In genomic region chr14:101985957-101986356, GRCh38 we compare ENCODE assay signal across 32 cellular contexts.
"Had no signal": no experiment of that assay in that cellular context is flagged by ENCODE, and none has a peak within 500 bp of the region (broad histone marks: within the 10 kb centered on the region; RNA-seq: fewer than 3 reads in every experiment).

No MANE protein-coding gene starts in this region.

- FAIRE-seq: astrocyte, endometrium, keratinocyte, TTC549 had no signal

- H3K27ac Mint-ChIP-seq: activated naive CD4-positive, alpha-beta T cell treated with anti-CD3 and anti-CD28 coated beads, Interleukin-2, amount 10 ng/mL, durations not matched to agents 7 days and 5 days; activated naive CD8-positive, alpha-beta T cell treated with anti-CD3 and anti-CD28 coated beads, Interleukin-2, amount 10 ng/mL, durations not matched to agents 7 days and 5 days; activated T-helper 1 cell treated with anti-CD3 and anti-CD28 coated beads, Interleukin-12 subunit alpha, Interleukin-12 subunit beta, Interleukin-2, Interleukin-4 antibody, amounts not matched to agents 30 ng/mL and 10 ng/mL and 1 ng/mL, durations not matched to agents 14 hours and 24 hours and 36 hours; nephron; progenitor cell of endocrine pancreas had no signal

- H3K27me3 Mint-ChIP-seq: activated naive CD4-positive, alpha-beta T cell treated with anti-CD3 and anti-CD28 coated beads, Interleukin-2, amount 10 ng/mL, durations not matched to agents 7 days and 5 days; activated naive CD8-positive, alpha-beta T cell treated with anti-CD3 and anti-CD28 coated beads, Interleukin-2, amount 10 ng/mL, durations not matched to agents 7 days and 5 days; progenitor cell of endocrine pancreas; stimulated activated naive B cell treated with anti-CD40 and anti-IgM and Interleukin-4, amounts not matched to agents 10 μg/mL and 1 μg/mL and 100 μg/mL, for 72 hours had no signal

- ATAC-seq: gastrocnemius medialis; left cardiac atrium; left ventricle myocardium superior; stimulated activated naive B cell treated with anti-CD40 and anti-IgM and Interleukin-4, amounts not matched to agents 10 μg/mL and 1 μg/mL and 100 μg/mL, for 72 hours; upper lobe of right lung had no signal

- H3K4me3 ChIP-seq: gastrocnemius medialis, hepatocyte, smooth muscle cell, suprapubic skin, tibial artery, upper lobe of right lung had no signal

- H3K27ac ChIP-seq: gastrocnemius medialis, hepatocyte, neutrophil, suprapubic skin, tibial artery, upper lobe of right lung, VCaP had no signal

- H3K9me3 Mint-ChIP-seq: activated naive CD4-positive, alpha-beta T cell treated with anti-CD3 and anti-CD28 coated beads, Interleukin-2, amount 10 ng/mL, durations not matched to agents 7 days and 5 days; activated naive CD8-positive, alpha-beta T cell treated with anti-CD3 and anti-CD28 coated beads, Interleukin-2, amount 10 ng/mL, durations not matched to agents 7 days and 5 days; activated T-helper 1 cell treated with anti-CD3 and anti-CD28 coated beads, Interleukin-12 subunit alpha, Interleukin-12 subunit beta, Interleukin-2, Interleukin-4 antibody, amounts not matched to agents 30 ng/mL and 10 ng/mL and 1 ng/mL, durations not matched to agents 14 hours and 24 hours and 36 hours; nephron; stimulated activated naive B cell treated with anti-CD40 and anti-IgM and Interleukin-4, amounts not matched to agents 10 μg/mL and 1 μg/mL and 100 μg/mL, for 72 hours had no signal

- H3K27me3 ChIP-seq: gastrocnemius medialis, hepatocyte, neutrophil, suprapubic skin, tibial artery, upper lobe of right lung had no signal

- DNase-seq: activated CD4-positive, alpha-beta T cell treated with anti-CD3 and anti-CD28 coated beads for 4 hours; activated CD4-positive, alpha-beta T cell treated with anti-CD3 and anti-CD28 coated beads, Interleukin-2, amount 50 U/mL, for 4 hours; activated CD8-positive, alpha-beta memory T cell treated with anti-CD3 and anti-CD28 coated beads, Interleukin-2, amount 50 U/mL, for 4 hours; activated gamma-delta T cell; activated naive CD4-positive, alpha-beta T cell treated with anti-CD3 and anti-CD28 coated beads, Interleukin-2, amount 10 ng/mL, durations not matched to agents 7 days and 5 days; activated naive CD8-positive, alpha-beta T cell treated with anti-CD3 and anti-CD28 coated beads, Interleukin-2, amount 10 ng/mL, durations not matched to agents 7 days and 5 days; activated T-cell treated with anti-CD3 and anti-CD28 coated beads, Interleukin-2, amount 50 U/mL, for 1 hour; amniotic stem cell; central memory CD4-positive, alpha-beta T cell; dermis blood vessel endothelial cell; effector CD4-positive, alpha-beta T cell; gastrocnemius medialis; glutamatergic neuron; left cardiac atrium; left ventricle myocardium superior; stimulated activated CD4-positive, alpha-beta T cell treated with anti-CD3 and anti-CD28 coated beads, Interleukin-1b, Interleukin-23, amount 100 ng/mL, for 48 hours; stimulated activated naive B cell treated with anti-CD40 and anti-IgM and Interleukin-4, amounts not matched to agents 10 μg/mL and 1 μg/mL and 100 μg/mL, for 72 hours; T-helper 9 cell; tibial artery; upper lobe of right lung had no signal

- H3K9me3 ChIP-seq: gastrocnemius medialis, neutrophil, suprapubic skin, tibial artery, upper lobe of right lung had no signal

- H3K4me3 Mint-ChIP-seq: activated naive CD4-positive, alpha-beta T cell treated with anti-CD3 and anti-CD28 coated beads, Interleukin-2, amount 10 ng/mL, durations not matched to agents 7 days and 5 days; activated naive CD8-positive, alpha-beta T cell treated with anti-CD3 and anti-CD28 coated beads, Interleukin-2, amount 10 ng/mL, durations not matched to agents 7 days and 5 days; activated T-helper 1 cell treated with anti-CD3 and anti-CD28 coated beads, Interleukin-12 subunit alpha, Interleukin-12 subunit beta, Interleukin-2, Interleukin-4 antibody, amounts not matched to agents 30 ng/mL and 10 ng/mL and 1 ng/mL, durations not matched to agents 14 hours and 24 hours and 36 hours; nephron; stimulated activated naive B cell treated with anti-CD40 and anti-IgM and Interleukin-4, amounts not matched to agents 10 μg/mL and 1 μg/mL and 100 μg/mL, for 72 hours had no signal

- H3K4me1 Mint-ChIP-seq: activated naive CD4-positive, alpha-beta T cell treated with anti-CD3 and anti-CD28 coated beads, Interleukin-2, amount 10 ng/mL, durations not matched to agents 7 days and 5 days; activated naive CD8-positive, alpha-beta T cell treated with anti-CD3 and anti-CD28 coated beads, Interleukin-2, amount 10 ng/mL, durations not matched to agents 7 days and 5 days; nephron had no signal

- H2AFZ ChIP-seq: hepatocyte had no signal

- H3K4me2 ChIP-seq: hepatocyte, smooth muscle cell had no signal
